ENCODE assay signal across 24 cellular contexts in genomic region chr2:3503483-3503882, GRCh38.
"Had no signal": no experiment of that assay in that cellular context is flagged by ENCODE, and none has a peak within 500 bp of the region (broad histone marks: within the 10 kb centered on the region; RNA-seq: fewer than 3 reads in every experiment).

No MANE protein-coding gene starts in this region.

- H3K9me3 Mint-ChIP-seq: activated naive CD4-positive, alpha-beta T cell treated with anti-CD3 and anti-CD28 coated beads, Interleukin-2, amount 50 U/mL, for 24 hours; immature natural killer cell; stimulated activated naive CD8-positive, alpha-beta T cell treated with anti-CD3 and anti-CD28 coated beads, Interleukin-15, Interleukin-2, amounts not matched to agents 100 ng/mL and 50 ng/mL, for 24 hours had no signal

- H3K4me3 Mint-ChIP-seq: activated CD4-positive, alpha-beta T cell treated with anti-CD3 and anti-CD28 coated beads, Interleukin-2, amount 10 ng/mL, durations not matched to agents 7 days and 5 days; activated CD8-positive, alpha-beta T cell treated with anti-CD3 and anti-CD28 coated beads for 36 hours; activated naive CD4-positive, alpha-beta T cell treated with anti-CD3 and anti-CD28 coated beads, Interleukin-2, amount 50 U/mL, for 24 hours; activated T-helper 1 cell treated with anti-CD3 and anti-CD28 coated beads, Interleukin-12 subunit alpha, Interleukin-12 subunit beta, Interleukin-2, Interleukin-4 antibody, amounts not matched to agents 30 ng/mL and 10 ng/mL and 1 ng/mL, durations not matched to agents 14 hours and 24 hours and 36 hours; immature natural killer cell; memory B cell; neural progenitor cell; stimulated activated naive CD8-positive, alpha-beta T cell treated with anti-CD3 and anti-CD28 coated beads, Interleukin-15, Interleukin-2, amounts not matched to agents 100 ng/mL and 50 ng/mL, for 24 hours; T-helper 17 cell had no signal

- H3K27ac ChIP-seq: body of pancreas, foreskin keratinocyte, hepatocyte, neural progenitor cell, prostate gland, tibial artery had no signal

- H3K27ac Mint-ChIP-seq: activated CD8-positive, alpha-beta T cell treated with anti-CD3 and anti-CD28 coated beads for 36 hours; activated naive CD4-positive, alpha-beta T cell treated with anti-CD3 and anti-CD28 coated beads, Interleukin-2, amount 50 U/mL, for 24 hours; activated T-helper 1 cell treated with anti-CD3 and anti-CD28 coated beads, Interleukin-12 subunit alpha, Interleukin-12 subunit beta, Interleukin-2, Interleukin-4 antibody, amounts not matched to agents 30 ng/mL and 10 ng/mL and 1 ng/mL, durations not matched to agents 14 hours and 24 hours and 36 hours; memory B cell; stimulated activated naive CD8-positive, alpha-beta T cell treated with anti-CD3 and anti-CD28 coated beads, Interleukin-15, Interleukin-2, amounts not matched to agents 100 ng/mL and 50 ng/mL, for 24 hours; T-helper 17 cell had no signal

- H3K36me3 ChIP-seq: neural progenitor cell had no signal

- ATAC-seq: activated CD8-positive, alpha-beta T cell treated with anti-CD3 and anti-CD28 coated beads for 36 hours; body of pancreas; foreskin keratinocyte; T-helper 17 cell had no signal

- H3K4me1 Mint-ChIP-seq: immature natural killer cell, neural progenitor cell had no signal

- H3K4me1 ChIP-seq: foreskin keratinocyte, neural progenitor cell, prostate gland, tibial artery had no signal

- H3K9me3 ChIP-seq: body of pancreas, prostate gland, tibial artery had no signal

- H3K27me3 Mint-ChIP-seq: activated CD4-positive, alpha-beta T cell treated with anti-CD3 and anti-CD28 coated beads, Interleukin-2, amount 10 ng/mL, durations not matched to agents 7 days and 5 days; activated CD8-positive, alpha-beta T cell treated with anti-CD3 and anti-CD28 coated beads for 36 hours; activated naive CD4-positive, alpha-beta T cell treated with anti-CD3 and anti-CD28 coated beads, Interleukin-2, amount 50 U/mL, for 24 hours; memory B cell; stimulated activated naive CD8-positive, alpha-beta T cell treated with anti-CD3 and anti-CD28 coated beads, Interleukin-15, Interleukin-2, amounts not matched to agents 100 ng/mL and 50 ng/mL, for 24 hours; T-helper 17 cell had no signal

- H3K27me3 ChIP-seq: body of pancreas, foreskin keratinocyte, hepatocyte, neural progenitor cell, tibial artery had no signal

- DNase-seq: activated CD4-positive, alpha-beta T cell treated with anti-CD3 and anti-CD28 coated beads, Interleukin-2, amount 10 ng/mL, durations not matched to agents 7 days and 5 days; activated CD4-positive, CD25-positive, alpha-beta regulatory T cell treated with anti-CD3 and anti-CD28 coated beads, Interleukin-2, amount 50 U/mL, for 72 hours; activated CD8-positive, alpha-beta T cell treated with anti-CD3 and anti-CD28 coated beads for 36 hours; activated gamma-delta T cell; anterior cingulate cortex; body of pancreas; caudate nucleus; effector memory CD4-positive, alpha-beta T cell; foreskin keratinocyte; immature natural killer cell; kidney glomerular epithelial cell; stimulated activated CD4-positive, alpha-beta T cell treated with anti-CD3 and anti-CD28 coated beads, Interleukin-12 subunit alpha, Interleukin-12 subunit beta, amount 100 ng/mL, for 4 hours; stimulated activated CD4-positive, alpha-beta T cell treated with anti-CD3 and anti-CD28 coated beads, Interleukin-4, amount 100 ng/mL, for 4 hours; substantia nigra; SW 1271; T-helper 17 cell; tibial artery had no signal

- H3K4me3 ChIP-seq: body of pancreas, hepatocyte, neural progenitor cell, prostate gland, tibial artery had no signal
